ENCODE assay signal across 19 cellular contexts in the genomic region with DNA sequence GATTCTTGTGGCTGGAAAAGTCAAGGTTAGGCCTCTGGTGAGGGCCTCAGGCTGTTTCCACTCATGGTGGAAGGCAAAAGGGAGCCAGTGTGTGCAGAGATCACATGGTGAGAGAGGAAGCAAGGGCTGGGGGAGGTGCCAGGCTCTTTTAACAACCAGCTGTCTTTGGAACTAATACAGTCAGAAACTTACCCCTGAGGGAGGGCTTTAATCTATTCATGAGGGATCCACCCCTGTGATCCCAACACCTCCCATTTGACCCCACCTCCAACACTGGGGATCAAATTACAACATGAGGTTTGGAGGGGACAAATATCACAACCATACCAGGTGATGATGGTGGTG. TPM values are rescaled to one million over a fixed set of nuclear protein-coding genes. Genes with fewer than 3 reads are reported as not detected.
A peak's percentile ranks its signal among the peaks of the same experiment; 100 is the strongest.
DNase-seq lines count a peak whose midpoint lies in the region; ATAC-seq, FAIRE-seq and TF ChIP-seq lines count a peak whose summit lies in the region.
"Had no signal": no experiment of that assay in that cellular context is flagged by ENCODE, and none has a peak within 500 bp of the region (broad histone marks: within the 10 kb centered on the region; RNA-seq: fewer than 3 reads in every experiment).

No MANE protein-coding gene starts in this region.

- H3K4me3 Mint-ChIP-seq in nephron: peak overlapping the region in 1 of 3 experiments; percentile 58

- peaks cover 18% of the 10 kb centered on the region for H3K36me3 ChIP-seq in K562 (ENCODE audit: control insufficient read depth, insufficient read depth, low read length)

- no peak overlapping the region for H3K27ac ChIP-seq in K562 (ENCODE audit: extremely low read depth, low read depth, low read length)
- H3K27ac ChIP-seq: brain microvascular endothelial cell, dorsolateral prefrontal cortex, sigmoid colon, vagina had no signal

- no peak overlapping the region for H3K4me2 ChIP-seq in K562 (ENCODE audit: insufficient read depth, low read length)

- H3K9me1 ChIP-seq in K562 (ENCODE audit: control insufficient read depth, insufficient read depth, low read length): no peaks in the 10 kb centered on the region

- no peaks in the 10 kb centered on the region for H3K9me3 ChIP-seq in K562 (replicated peaks; ENCODE audit: control insufficient read depth, insufficient read depth, low read depth, low read length)
- H3K9me3 ChIP-seq: HAP-1, sigmoid colon, vagina had no signal

- H3K4me3 ChIP-seq in Jurkat, Clone E6-1 (ENCODE audit: low read length): no peak overlapping the region
- H3K4me3 ChIP-seq in K562: no peak overlapping the region
- H3K4me3 ChIP-seq: dorsolateral prefrontal cortex, HAP-1, sigmoid colon, vagina had no signal

- H3K4me1 ChIP-seq in K562 (replicated peaks in 1 of 2; ENCODE audit: control insufficient read depth in 2 of 2, insufficient read depth in 2 of 2, low read length in 2 of 2): no peaks in the 10 kb centered on the region
- H3K4me1 ChIP-seq: HAP-1, sigmoid colon, vagina had no signal

- ATAC-seq in K562 (peak; percentile 89), GM18867 (IDR thresholded peaks at IDR 0.05; ENCODE audit: unreplicated experiment) (no peak), GM19452 (IDR thresholded peaks at IDR 0.05; ENCODE audit: unreplicated experiment) (no peak), GM21526 (IDR thresholded peaks at IDR 0.05; ENCODE audit: low FRiP score, unreplicated experiment) (no peak)
- ATAC-seq: esophagus mucosa had no signal

- intact Hi-C loops in K562 (cut with micrococcal nuclease): no loop called here

- no peak overlapping the region for H3K9ac ChIP-seq in K562 (ENCODE audit: insufficient read depth in 1 of 2, low read depth in 2 of 2, low read length in 2 of 2)

- peak overlapping the region; percentile 90 to 99 (median 92) for H3K27ac Mint-ChIP-seq in nephron

- no peak for TF ChIP-seq POLR2A in K562 (conservative IDR thresholded peaks at IDR 0.05)

- no peak for FAIRE-seq in K562 (lab: Jason Lieb, UNC)

- CTCF ChIA-PET in K562 (lab: Yijun Ruan, JAX; ENCODE audit: low intra/inter-chr PET ratio): no interaction called here

- peaks cover 80% of the 10 kb centered on the region for H3K36me3 Mint-ChIP-seq in nephron (ENCODE audit: low read depth)

- TF ChIP-seq EP300 in K562 (IDR thresholded peaks at IDR 0.05; ENCODE audit: low read length): no peak

- H3K4me1 Mint-ChIP-seq in nephron: peaks cover 5% of the 10 kb centered on the region

- no peaks in the 10 kb centered on the region for H4K20me1 ChIP-seq in K562 (replicated peaks; ENCODE audit: control insufficient read depth, insufficient read depth, low read length)

- no peaks in the 10 kb centered on the region for H3K27me3 ChIP-seq in K562 (ENCODE audit: control insufficient read depth in 2 of 2, insufficient read depth in 2 of 2, low read length in 2 of 2)
- H3K27me3 ChIP-seq: brain microvascular endothelial cell, dorsolateral prefrontal cortex, sigmoid colon, vagina had no signal

- no peak overlapping the region for H2AFZ ChIP-seq in K562 (ENCODE audit: low read depth, low read length)

- no peak for TF ChIP-seq RAD21 in K562 (CRISPR knock-in tag; conservative IDR thresholded peaks at IDR 0.05 in 1 of 2, IDR thresholded peaks at IDR 0.05 in 1 of 2)

- TF ChIP-seq CTCF in K562 (IDR thresholded peaks at IDR 0.05 in 2 of 3, conservative IDR thresholded peaks at IDR 0.05 in 1 of 3; ENCODE audit: insufficient read depth in 2 of 3, low read depth in 1 of 3, low read length in 3 of 3) (no peak), nephron (IDR thresholded peaks at IDR 0.05; ENCODE audit: unreplicated experiment in 3 of 3) (no peak)

- no peaks in the 10 kb centered on the region for H3K79me2 ChIP-seq in K562 (ENCODE audit: control insufficient read depth, insufficient read depth, low read length)

- peaks cover 2% of the 10 kb centered on the region for H3K9me3 Mint-ChIP-seq in nephron

- POLR2A ChIA-PET in K562 (lab: Yijun Ruan, JAX): interaction anchor here (1.4 kb wide), 1 partner anchor 10 kb away, joined by 5 read pairs; no protein-coding TSS in a partner anchor

- in situ Hi-C loops in K562 (cut with MboI): no loop called here

- H3K27me3 Mint-ChIP-seq in nephron (ENCODE audit: low read depth): no peaks in the 10 kb centered on the region

- DNase-seq in NCI-H524 (lab: John Stamatoyannopoulos, UW) (peak; percentile 6 to 32), NCI-H524 treated with DMSO at 0.1 percent for 48 hours (lab: John Stamatoyannopoulos, UW) (no peak), K562 (ENCODE audit: extremely low read depth in 1 of 4, low spot score in 3 of 4) (peak in 2 of 4 experiments; percentile 8 to 43)
- DNase-seq in Jurkat, Clone E6-1 (ENCODE audit: low read depth, low spot score): peak; percentile 12
- DNase-seq: activated naive CD4-positive, alpha-beta T cell treated with Interleukin-2 at 50 U/mL for 16 hours; brain microvascular endothelial cell; dorsolateral prefrontal cortex; NCI-H2029; occipital lobe; SHP77 treated with DMSO at 0.1 percent for 48 hours; sigmoid colon; stimulated activated CD4-positive, alpha-beta T cell treated with anti-CD3 and anti-CD28 coated beads, Interleukin-1b, Interleukin-23, amount 100 ng/mL, for 48 hours had no signal

- no TSS peak for BruUV-seq in K562 (replicated peaks; lab: Mats Ljungman, UMichigan)

TF ChIP-seq in K562, 482 proteins besides CTCF, POLR2A, EP300 and RAD21:
- TF ChIP-seq MEF2D (tag; conservative IDR thresholded peaks at IDR 0.05; ENCODE audit: low read depth) (no peak), OTX1 (CRISPR knock-in tag; IDR thresholded peaks at IDR 0.05) (no peak), FOXJ2 (tag; IDR thresholded peaks at IDR 0.05) (no peak), MED1 (CRISPR knock-in tag; IDR thresholded peaks at IDR 0.05; ENCODE audit: borderline replicate concordance) (no peak)
- TF ChIP-seq, protein P1, sequence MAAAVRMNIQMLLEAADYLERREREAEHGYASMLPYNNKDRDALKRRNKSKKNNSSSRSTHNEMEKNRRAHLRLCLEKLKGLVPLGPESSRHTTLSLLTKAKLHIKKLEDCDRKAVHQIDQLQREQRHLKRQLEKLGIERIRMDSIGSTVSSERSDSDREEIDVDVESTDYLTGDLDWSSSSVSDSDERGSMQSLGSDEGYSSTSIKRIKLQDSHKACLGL (CRISPR knock-in tag; IDR thresholded peaks at IDR 0.05; ENCODE audit: borderline replicate concordance, poor library complexity, severe bottlenecking): no peak

RNA-seq across cellular contexts. Expression of a gene that starts 10.9 kb away (rescaled TPM):
- polyA plus RNA-seq in Jurkat, Clone E6-1 (2012; ENCODE audit: insufficient read depth, insufficient read length): 12.3 TPM
- total RNA-seq in K562 (2011; cell fraction: chromatin; rRNA removed; ENCODE audit: low replicate concordance): 12.9 and 30.6 TPM in 2 replicates
- 9.0 and 10.1 TPM in 2 replicates for total RNA-seq in K562 (2011; cell fraction: nucleolus; rRNA removed)
- total RNA-seq in K562 (2011; cell fraction: nucleoplasm; rRNA removed): 19.3 and 24.8 TPM in 2 replicates
- total RNA-seq in K562 (2014; rRNA removed) (4.4 and 6.0 TPM in 2 replicates), K562 (2014; rRNA removed; fragmentation: Illumina TruSeq; extraction: Trizol) (6.6 and 8.4 TPM in 2 replicates), K562 (2015; rRNA removed; fragmentation: Illumina TruSeq; extraction: Trizol) (5.1 and 7.2 TPM in 2 replicates), K562 (2021) (6.5 and 7.0 TPM in 2 replicates)
- polyA plus RNA-seq in K562 (2011; rRNA removed) (13.1 and 13.2 TPM in 2 replicates), K562 (2014; fragmentation: Illumina TruSeq; extraction: Trizol) (5.8 and 6.0 TPM in 2 replicates), K562 (2014; fragmentation: Nextera tagmentation; extraction: Ambion mirVana) (1 to 10 TPM; 3.2 to 4.1 TPM), K562 (2014; rRNA removed) (9.0 and 9.1 TPM in 2 replicates)
- polyA plus RNA-seq in K562 (2011; cell fraction: cytosol; rRNA removed): 1.5 and 3.1 TPM in 2 replicates
- polyA plus RNA-seq in K562 (2011; cell fraction: nucleus; rRNA removed): 17.6 and 21.5 TPM in 2 replicates
- 3.4 and 7.9 TPM in 2 replicates for polyA plus RNA-seq in K562 (2012)
- 11.2 and 13.8 TPM in 2 replicates for polyA minus RNA-seq in K562 (2011; rRNA and poly(A)+ RNA removed)
- 3.9 and 6.5 TPM in 2 replicates for polyA minus RNA-seq in K562 (2011; cell fraction: cytosol; rRNA and poly(A)+ RNA removed)
- 15.6 and 24.3 TPM in 2 replicates for polyA minus RNA-seq in K562 (2011; cell fraction: nucleus; rRNA and poly(A)+ RNA removed)

RNA-seq across cellular contexts. Expression of a gene that starts 55.7 kb away (rescaled TPM):
- 154 TPM for polyA plus RNA-seq in Jurkat, Clone E6-1 (2012; ENCODE audit: insufficient read depth, insufficient read length)
- 7.9 and 16.1 TPM in 2 replicates for total RNA-seq in K562 (2011; cell fraction: chromatin; rRNA removed; ENCODE audit: low replicate concordance)
- total RNA-seq in K562 (2011; cell fraction: nucleolus; rRNA removed): 5.3 and 5.5 TPM in 2 replicates
- total RNA-seq in K562 (2011; cell fraction: nucleoplasm; rRNA removed): 12.7 and 25.0 TPM in 2 replicates
- total RNA-seq in K562 (2014; rRNA removed): 9.1 and 10.5 TPM in 2 replicates
- total RNA-seq in K562 (2014; rRNA removed; fragmentation: Illumina TruSeq; extraction: Trizol): 30.0 and 30.8 TPM in 2 replicates
- total RNA-seq in K562 (2015; rRNA removed; fragmentation: Illumina TruSeq; extraction: Trizol): 13.4 and 13.9 TPM in 2 replicates
- 38.6 and 40.2 TPM in 2 replicates for total RNA-seq in K562 (2021)
- polyA plus RNA-seq in K562 (2011; rRNA removed): 23.9 and 31.0 TPM in 2 replicates
- 2.9 and 5.7 TPM in 2 replicates for polyA plus RNA-seq in K562 (2011; cell fraction: cytosol; rRNA removed)
- 18.0 and 18.7 TPM in 2 replicates for polyA plus RNA-seq in K562 (2011; cell fraction: nucleus; rRNA removed)
- polyA plus RNA-seq in K562 (2012): 10.8 and 18.3 TPM in 2 replicates
- 16.2 and 21.7 TPM in 2 replicates for polyA plus RNA-seq in K562 (2014; fragmentation: Illumina TruSeq; extraction: Trizol)
- polyA plus RNA-seq in K562 (2014; fragmentation: Nextera tagmentation; extraction: Ambion mirVana): 1 to 10 TPM; 4.4 to 5.0 TPM
- 10.3 and 13.7 TPM in 2 replicates for polyA plus RNA-seq in K562 (2014; rRNA removed)
- polyA minus RNA-seq in K562 (2011; rRNA and poly(A)+ RNA removed): 11.1 and 17.0 TPM in 2 replicates
- polyA minus RNA-seq in K562 (2011; cell fraction: cytosol; rRNA and poly(A)+ RNA removed): 23.2 and 32.7 TPM in 2 replicates
- 3.5 and 6.3 TPM in 2 replicates for polyA minus RNA-seq in K562 (2011; cell fraction: nucleus; rRNA and poly(A)+ RNA removed)
